ENCODE assay signal across 17 cellular contexts in genomic region chr7:41981046-41982040, GRCh38.
A peak's percentile ranks its signal among the peaks of the same experiment; 100 is the strongest.
DNase-seq lines count a peak whose midpoint lies in the region; ATAC-seq and TF ChIP-seq lines count a peak whose summit lies in the region.
"Had no signal": no experiment of that assay in that cellular context is flagged by ENCODE, and none has a peak within 500 bp of the region (broad histone marks: within the 10 kb centered on the region; RNA-seq: fewer than 3 reads in every experiment).

No MANE protein-coding gene starts in this region.

- TF ChIP-seq POLR2A in uterus (IDR thresholded peaks at IDR 0.05) (no peak), transverse colon (IDR thresholded peaks at IDR 0.05) (no peak)

- TF ChIP-seq EP300 in transverse colon (IDR thresholded peaks at IDR 0.05; ENCODE audit: low read depth) = no peak

- peaks cover 0 to 7% of the 10 kb centered on the region in 2 donors for H3K4me1 ChIP-seq in uterus
- peaks cover 0 to 28% (median 8%) of the 10 kb centered on the region in 4 donors for H3K4me1 ChIP-seq in transverse colon

- peak; percentile 54 for ATAC-seq in Right ventricle myocardium superior (ENCODE audit: poor library complexity)
- ATAC-seq in activated T-helper 17 cell treated with anti-CD3 and anti-CD28 coated beads, Interleukin-2, amount 50 U/mL, for 72 hours (replicated peaks) = no peak
- ATAC-seq: CD8-positive, alpha-beta T cell; HCT116 had no signal

- H3K27me3 ChIP-seq in uterus (no peaks in the 10 kb centered on the region), transverse colon (no peaks in the 10 kb centered on the region)

- H3K27me3 Mint-ChIP-seq in neural crest cell (ENCODE audit: low read depth) = no peaks in the 10 kb centered on the region
- H3K27me3 Mint-ChIP-seq in activated T-helper 17 cell treated with anti-CD3 and anti-CD28 coated beads, Interleukin-2, amount 50 U/mL, for 72 hours = peaks cover 9% of the 10 kb centered on the region
- H3K27me3 Mint-ChIP-seq: IgD-negative memory B cell had no signal

- in situ Hi-C loops in transverse colon (cut with MboI; ENCODE audit: low pct_ligation_motif_present in 1 of 4, low pct_unique_long_range_greater_than_20kb in 1 of 4, low sequenced_read_pairs in 3 of 4) = loop anchor here in 1 of 4 donors (25.0 kb wide), 2 partner anchors 256 to 706 kb away; partner anchors contain the start of gene GLI3

- H3K27ac Mint-ChIP-seq in neural crest cell (ENCODE audit: unreplicated experiment) = peak overlapping the region; percentile 84
- no peak overlapping the region for H3K27ac Mint-ChIP-seq in activated T-helper 17 cell treated with anti-CD3 and anti-CD28 coated beads, Interleukin-2, amount 50 U/mL, for 72 hours
- H3K27ac Mint-ChIP-seq: CD8-positive, alpha-beta T cell had no signal

- H3K27ac ChIP-seq in uterus = peak overlapping the region; percentile 8 to 53
- H3K27ac ChIP-seq in transverse colon = peak overlapping the region in 2 of 4 donors; percentile 43 to 67
- H3K27ac ChIP-seq: GM23248 had no signal

- peaks cover 55% of the 10 kb centered on the region for H3K4me1 Mint-ChIP-seq in neural crest cell
- no peaks in the 10 kb centered on the region for H3K4me1 Mint-ChIP-seq in activated T-helper 17 cell treated with anti-CD3 and anti-CD28 coated beads, Interleukin-2, amount 50 U/mL, for 72 hours
- H3K4me1 Mint-ChIP-seq: IgD-negative memory B cell had no signal

- no peak overlapping the region for H3K4me3 ChIP-seq in uterus
- H3K4me3 ChIP-seq in transverse colon = no peak overlapping the region
- H3K4me3 ChIP-seq: GM23248 had no signal

- no peak for DNase-seq in Right ventricle myocardium superior
- no peak for DNase-seq in cardiac septum (ENCODE audit: low spot score)
- DNase-seq in dermis blood vessel endothelial cell = peak; percentile 20
- no peak for DNase-seq in neural crest cell (ENCODE audit: low read depth, low spot score)
- DNase-seq in uterus = no peak
- no peak for DNase-seq in HuH-7 (ENCODE audit: low spot score)
- no peak for DNase-seq in transverse colon
- DNase-seq: CD8-positive, alpha-beta T cell; DMS79 treated with DMSO at 0.1 percent for 48 hours; GM23248; Kasumi-1; NCI-H187; NCI-H446; NK-92 treated with Interleukin-12 subunit alpha and Interleukin-12 subunit beta, amount 100 ng/mL, for 24 hours had no signal

- 83 to 100% methylated on average over 4 to 12 of the region's 12 CpGs for WGBS in transverse colon (ENCODE audit: low coverage in 1 of 2), 2 donors

- H3K9me3 ChIP-seq in uterus (no peaks in the 10 kb centered on the region), transverse colon (no peaks in the 10 kb centered on the region)

- no peaks in the 10 kb centered on the region for H3K9me3 Mint-ChIP-seq in neural crest cell
- no peaks in the 10 kb centered on the region for H3K9me3 Mint-ChIP-seq in activated T-helper 17 cell treated with anti-CD3 and anti-CD28 coated beads, Interleukin-2, amount 50 U/mL, for 72 hours
- H3K9me3 Mint-ChIP-seq: CD8-positive, alpha-beta T cell; IgD-negative memory B cell had no signal

- TF ChIP-seq CTCF in neural crest cell (conservative IDR thresholded peaks at IDR 0.05) = no peak
- no peak for TF ChIP-seq CTCF in uterus (IDR thresholded peaks at IDR 0.05)
- no peak for TF ChIP-seq CTCF in transverse colon (IDR thresholded peaks at IDR 0.05)

- intact Hi-C loops in Right ventricle myocardium superior (cut with DNase I) = no loop called here
- intact Hi-C loops in cardiac septum (cut with DNase I) = loop anchor here (10.0 kb wide), 1 partner anchor 253 kb away; the partner anchor contains the start of gene GLI3
- intact Hi-C loops in uterus (cut with DNase I; ENCODE audit: low total_unique reads) = no loop called here
- intact Hi-C loops in transverse colon (cut with DNase I; ENCODE audit: low total_unique reads) = no loop called here

- peaks cover 18% of the 10 kb centered on the region for H3K36me3 Mint-ChIP-seq in neural crest cell (ENCODE audit: low read depth)
- H3K36me3 Mint-ChIP-seq in activated T-helper 17 cell treated with anti-CD3 and anti-CD28 coated beads, Interleukin-2, amount 50 U/mL, for 72 hours (ENCODE audit: low read depth) = no peaks in the 10 kb centered on the region
- H3K36me3 Mint-ChIP-seq: CD8-positive, alpha-beta T cell; IgD-negative memory B cell had no signal

- H3K4me3 Mint-ChIP-seq in neural crest cell = no peak overlapping the region
- no peak overlapping the region for H3K4me3 Mint-ChIP-seq in activated T-helper 17 cell treated with anti-CD3 and anti-CD28 coated beads, Interleukin-2, amount 50 U/mL, for 72 hours
- H3K4me3 Mint-ChIP-seq: CD8-positive, alpha-beta T cell; IgD-negative memory B cell had no signal

- H3K36me3 ChIP-seq in uterus (no peaks in the 10 kb centered on the region), transverse colon (no peaks in the 10 kb centered on the region)
